Comparison of ENCODE assay signal across 8 cellular contexts in the genomic region with DNA sequence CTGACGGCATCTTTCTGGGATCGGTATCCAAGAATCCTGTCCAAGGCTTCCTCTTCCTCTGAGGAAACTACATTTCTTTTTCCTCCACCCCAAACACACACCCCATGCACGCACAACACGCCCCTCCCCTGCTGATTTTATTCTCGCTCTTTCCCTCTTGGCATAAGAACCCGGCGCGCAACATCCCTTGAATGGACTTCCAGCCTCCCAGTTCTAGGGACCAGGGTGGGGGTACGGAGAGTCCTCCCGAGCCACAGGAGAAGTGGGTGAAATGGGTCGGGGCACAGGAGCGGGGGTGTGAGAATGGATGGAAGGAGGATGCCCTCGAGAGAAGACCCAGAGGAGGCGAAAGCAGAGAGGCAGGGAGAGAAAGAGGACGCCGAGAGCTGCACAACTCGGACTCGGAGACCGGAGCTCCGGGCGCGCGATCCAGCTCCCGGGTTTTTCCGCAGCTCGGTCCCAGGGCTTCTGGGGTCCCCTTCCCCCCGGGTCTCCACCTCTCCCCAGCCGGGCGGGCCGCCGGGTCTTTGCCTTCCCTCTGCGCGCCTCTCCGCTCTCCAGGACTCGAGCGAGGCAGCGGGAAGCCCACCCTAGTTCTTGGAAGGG. TPM values are rescaled to one million over a fixed set of nuclear protein-coding genes. Genes with fewer than 3 reads are reported as not detected.
A peak's percentile ranks its signal among the peaks of the same experiment; 100 is the strongest.
DNase-seq lines count a peak whose midpoint lies in the region; ATAC-seq and TF ChIP-seq lines count a peak whose summit lies in the region.

No MANE protein-coding gene starts in this region.

- H3K27ac Mint-ChIP-seq in brain = peak overlapping the region; percentile 85 to 98 (median 97)

- peaks cover under 1% of the 10 kb centered on the region for H3K36me3 ChIP-seq in NT2/D1 (ENCODE audit: insufficient read depth, insufficient read length, low read length)
- no peaks in the 10 kb centered on the region for H3K36me3 ChIP-seq in iPS DF 6.9 (ENCODE audit: control insufficient read depth, insufficient read depth, low read length)
- no peaks in the 10 kb centered on the region for H3K36me3 ChIP-seq in rectal smooth muscle tissue (ENCODE audit: control insufficient read depth, insufficient read depth, low read length)

- peaks cover 44% of the 10 kb centered on the region for H3K4me1 Mint-ChIP-seq in brain

- no CpG with 5 or more reads among the region's 37 CpGs for whole genome bisulfite sequencing in iPS DF 6.9 (ENCODE audit: insufficient coverage, insufficient read length)

- no peaks in the 10 kb centered on the region for H3K9me3 Mint-ChIP-seq in brain

- ATAC-seq in GM21360 (IDR thresholded peaks at IDR 0.05; ENCODE audit: unreplicated experiment) (no peak), HG03439 (IDR thresholded peaks at IDR 0.05; ENCODE audit: unreplicated experiment) (no peak)

- H3K4me3 ChIP-seq in NT2/D1 (ENCODE audit: insufficient read length, low read depth) (peak overlapping the region; percentile 55), iPS DF 6.9 (ENCODE audit: low read length) (peak overlapping the region; percentile 36; the same call in 1 of the 2 replicates), rectal smooth muscle tissue (ENCODE audit: low read length) (peak overlapping the region; percentile 91)

- H3K27ac ChIP-seq in iPS DF 6.9 (ENCODE audit: low read length) (no peak overlapping the region), rectal smooth muscle tissue (ENCODE audit: low read depth, low read length) (peak overlapping the region; percentile 70)

- peak overlapping the region; percentile 92 to 99 (median 93) for H3K4me3 Mint-ChIP-seq in brain

- H3K9me3 ChIP-seq in NT2/D1 (ENCODE audit: insufficient read depth, low read length) (no peaks in the 10 kb centered on the region), iPS DF 6.9 (ENCODE audit: control insufficient read depth, insufficient read depth, low read length) (no peaks in the 10 kb centered on the region)

- H3K4me1 ChIP-seq in NT2/D1 (ENCODE audit: insufficient read depth, insufficient read length) = no peaks in the 10 kb centered on the region
- no peaks in the 10 kb centered on the region; the same call in 1 of the 2 replicates for H3K4me1 ChIP-seq in iPS DF 6.9 (ENCODE audit: control insufficient read depth, insufficient read depth, low read length)
- peaks cover 19% of the 10 kb centered on the region for H3K4me1 ChIP-seq in rectal smooth muscle tissue (ENCODE audit: control insufficient read depth, insufficient read depth, low read length)

- H3K27me3 ChIP-seq in NT2/D1 (ENCODE audit: insufficient read depth, insufficient read length) (peaks cover 9% of the 10 kb centered on the region), iPS DF 6.9 (ENCODE audit: control insufficient read depth, insufficient read depth, low read length) (no peaks in the 10 kb centered on the region), rectal smooth muscle tissue (ENCODE audit: control insufficient read depth, insufficient read depth, low read length) (no peaks in the 10 kb centered on the region)

- no peak for TF ChIP-seq CTCF in brain (conservative IDR thresholded peaks at IDR 0.05)

- H3K9ac ChIP-seq in NT2/D1 (ENCODE audit: insufficient read length, low read depth) (peak overlapping the region; percentile 82), rectal smooth muscle tissue (ENCODE audit: low read length) (peak overlapping the region; percentile 52)

- H3K27me3 Mint-ChIP-seq in brain = peaks cover 16% of the 10 kb centered on the region

- DNase-seq in DMS53 (lab: John Stamatoyannopoulos, UW) = peak; percentile 50
- DNase-seq in DMS53 treated with DMSO at 0.1 percent for 48 hours (lab: John Stamatoyannopoulos, UW; ENCODE audit: unreplicated experiment) = no peak
- peak; percentile 66 for DNase-seq in NT2/D1 (ENCODE audit: low read depth, low spot score)
- DNase-seq in iPS DF 6.9 (ENCODE audit: low read depth, low spot score) = no peak

- H3K36me3 Mint-ChIP-seq in brain = no peaks in the 10 kb centered on the region

RNA-seq across cellular contexts. Expression of a gene that starts 1.4 kb away (rescaled TPM):
- polyA plus RNA-seq in brain (ENCODE audit: insufficient read depth, low read depth, low replicate concordance) = 10.1 TPM

Comparison
In these comparisons a context has a peak if more than half of its experiments do, and no peak if none do; other contexts are left out.
1. DNase-seq: peak in DMS53 (single experiment) and NT2/D1 (single experiment); none in DMS53 treated with DMSO at 0.1 percent for 48 hours (single experiment) and iPS DF 6.9 (single experiment).
2. H3K4me3 ChIP-seq: peak in every context shown above with its lines; median percentile 91 in rectal smooth muscle tissue; 55 in NT2/D1; 36 in iPS DF 6.9.